ENCODE assay signal across 21 cellular contexts in the genomic region with DNA sequence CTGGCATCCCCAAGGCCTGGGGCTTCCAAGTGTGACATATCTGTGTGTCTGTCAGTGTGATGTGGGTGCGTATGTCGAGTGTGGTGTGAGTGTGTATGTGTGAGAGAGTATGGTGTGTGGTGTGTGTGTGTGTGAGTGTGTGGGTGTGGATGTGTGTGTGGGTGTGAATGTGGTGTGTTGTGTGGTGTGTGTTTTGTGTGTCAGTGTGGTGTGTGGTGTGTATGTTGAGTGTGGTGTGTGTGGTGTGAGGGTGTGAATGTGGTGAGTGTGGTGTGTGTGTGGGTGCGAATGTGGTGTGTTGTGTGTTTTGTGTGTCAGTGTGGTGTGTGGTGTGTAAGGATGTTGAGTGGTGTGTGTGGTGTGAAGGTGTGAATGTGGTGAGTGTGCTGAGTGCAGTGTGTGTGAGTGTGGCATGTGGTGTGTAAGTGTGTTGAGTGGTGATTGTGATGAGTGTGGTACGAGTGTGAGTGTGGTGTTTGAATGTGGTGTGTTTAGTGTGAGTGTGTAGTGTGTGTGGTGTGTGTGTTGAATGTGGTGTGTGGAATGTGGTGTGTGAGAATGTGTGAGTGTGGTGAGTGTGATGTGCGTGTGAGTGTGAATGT.
DNase-seq lines count a peak whose midpoint lies in the region; ATAC-seq, FAIRE-seq and TF ChIP-seq lines count a peak whose summit lies in the region.
"Had no signal": no experiment of that assay in that cellular context is flagged by ENCODE, and none has a peak within 500 bp of the region (broad histone marks: within the 10 kb centered on the region; RNA-seq: fewer than 3 reads in every experiment).

No MANE protein-coding gene starts in this region.

- no peaks in the 10 kb centered on the region for H3K79me1 ChIP-seq in IMR-90 (ENCODE audit: low read depth in 1 of 2, low read length in 2 of 2)

- H3K9ac ChIP-seq in IMR-90 (ENCODE audit: low read depth, low read length) (no peak overlapping the region), endothelial cell of umbilical vein (replicated peaks; ENCODE audit: extremely low read depth, insufficient read depth, low read length) (no peak overlapping the region)
- H3K9ac ChIP-seq: KMS-11 had no signal

- H2BK15ac ChIP-seq in IMR-90 (ENCODE audit: low read depth, low read length): no peak overlapping the region

- ATAC-seq in left ventricle myocardium superior (no peak), left cardiac atrium (no peak), IMR-90 (ENCODE audit: low read depth) (no peak)
- ATAC-seq: Panc1 had no signal

- no peak for TF ChIP-seq RAD21 in IMR-90 (IDR thresholded peaks at IDR 0.05; ENCODE audit: low read length)

- dilution Hi-C loops in IMR-90 (cut with HindIII; ENCODE audit: low sequenced_read_pairs, unreplicated experiment): no loop called here
- dilution Hi-C loops in endothelial cell of umbilical vein (cut with MboI; ENCODE audit: extremely low pct_ligation_motif_present, low sequenced_read_pairs): no loop called here

- BruUV-seq in IMR-90 (replicated peaks; lab: Mats Ljungman, UMichigan) (no TSS peak), endothelial cell of umbilical vein (replicated peaks; lab: Mats Ljungman, UMichigan) (no TSS peak)

- no peaks in the 10 kb centered on the region for H3K79me2 ChIP-seq in endothelial cell of umbilical vein (ENCODE audit: control insufficient read depth, insufficient read depth, low read length)

- CTCF ChIA-PET in IMR-90 (lab: Yijun Ruan, JAX): no interaction called here
- CTCF ChIA-PET in endothelial cell of umbilical vein (lab: Charles Lee): no interaction called here

- H3K4me1 ChIP-seq in IMR-90 (ENCODE audit: control insufficient read depth, insufficient read depth, low read length) (peaks cover 8% of the 10 kb centered on the region; the same call in 1 of the 2 replicates), endothelial cell of umbilical vein (ENCODE audit: control insufficient read depth, extremely low read depth, insufficient read depth, low read length) (no peaks in the 10 kb centered on the region), transverse colon (peaks cover 0 to 4% (median 0%) of the 10 kb centered on the region in 4 donors)

- WGBS in IMR-90 (ENCODE audit: extremely low coverage in 2 of 2, insufficient read length in 1 of 2), 2 experiments: 82 to 100% methylated on average over 2 to 5 of the region's 5 CpGs
- 90% methylated on average over 5 of the region's 5 CpGs for WGBS in transverse colon (ENCODE audit: low coverage in 1 of 2), 2 donors

- H2BK120ac ChIP-seq in IMR-90 (ENCODE audit: low read depth, low read length): no peak overlapping the region

- in situ Hi-C loops in IMR-90 (cut with MboI; ENCODE audit: low sequenced_read_pairs) (no loop called here), transverse colon (cut with MboI; ENCODE audit: low pct_ligation_motif_present in 1 of 4, low pct_unique_long_range_greater_than_20kb in 1 of 4, low sequenced_read_pairs in 3 of 4) (no loop called here)

- FAIRE-seq in endothelial cell of umbilical vein (lab: Jason Lieb, UNC): peak; percentile 66
- FAIRE-seq: GM19239, H54 had no signal

- no peak overlapping the region; the same call in 1 of the 2 replicates for H3K4ac ChIP-seq in IMR-90 (ENCODE audit: low read depth, low read length)

- H3K4me2 ChIP-seq in IMR-90 (ENCODE audit: low read depth, low read length) (no peak overlapping the region), endothelial cell of umbilical vein (ENCODE audit: insufficient read depth, low read length) (no peak overlapping the region)
- H3K4me2 ChIP-seq: KMS-11 had no signal

- POLR2A ChIA-PET in IMR-90 (lab: Charles Lee; ENCODE audit: unreplicated experiment): no interaction called here
- POLR2A ChIA-PET in endothelial cell of umbilical vein (lab: Charles Lee): no interaction called here

- no peak overlapping the region for H4K91ac ChIP-seq in IMR-90 (ENCODE audit: insufficient read depth, low read depth, low read length)

- no peak overlapping the region for H3K27ac ChIP-seq in IMR-90 (ENCODE audit: insufficient read depth, low read length)
- H3K27ac ChIP-seq in endothelial cell of umbilical vein (ENCODE audit: insufficient read depth, low read depth, low read length): no peak overlapping the region
- no peak overlapping the region for H3K27ac ChIP-seq in transverse colon
- H3K27ac ChIP-seq: 22Rv1, KMS-11 had no signal

- H4K5ac ChIP-seq in IMR-90 (ENCODE audit: low read depth, low read length): no peak overlapping the region

- H3K4me3 ChIP-seq in IMR-90 (ENCODE audit: insufficient read depth, low read depth, low read length) (no peak overlapping the region), endothelial cell of umbilical vein (replicated peaks in 1 of 3; ENCODE audit: insufficient read depth in 1 of 3, low read depth in 1 of 3, low read length in 3 of 3) (no peak overlapping the region), transverse colon (no peak overlapping the region)

- H3K9me1 ChIP-seq in IMR-90 (ENCODE audit: insufficient read depth, low read length): peaks cover 19% of the 10 kb centered on the region
- no peaks in the 10 kb centered on the region for H3K9me1 ChIP-seq in endothelial cell of umbilical vein (replicated peaks; ENCODE audit: control insufficient read depth, extremely low read depth, insufficient read depth, low read length)

- no peak overlapping the region for H4K8ac ChIP-seq in IMR-90 (ENCODE audit: low read depth in 2 of 2, low read length in 2 of 2)

- TF ChIP-seq POLR2A in IMR-90 (IDR thresholded peaks at IDR 0.05; ENCODE audit: low read depth, low read length) (no peak), endothelial cell of umbilical vein (IDR thresholded peaks at IDR 0.05; ENCODE audit: low read depth, low read length) (no peak), transverse colon (IDR thresholded peaks at IDR 0.05) (no peak)

- no peak overlapping the region for H3K18ac ChIP-seq in IMR-90 (ENCODE audit: low read depth, low read length)

- H3K36me3 ChIP-seq in IMR-90 (ENCODE audit: control insufficient read depth, insufficient read depth, low read length) (no peaks in the 10 kb centered on the region), endothelial cell of umbilical vein (ENCODE audit: control insufficient read depth in 2 of 2, extremely low read depth in 1 of 2, insufficient read depth in 2 of 2, low read length in 2 of 2) (no peaks in the 10 kb centered on the region), transverse colon (no peaks in the 10 kb centered on the region)

- H4K20me1 ChIP-seq in IMR-90 (ENCODE audit: insufficient read depth, low read length) (peaks cover 5% of the 10 kb centered on the region; the same call in 1 of the 2 replicates), endothelial cell of umbilical vein (replicated peaks; ENCODE audit: control insufficient read depth, extremely low read depth, insufficient read depth, low read length) (no peaks in the 10 kb centered on the region)

- TF ChIP-seq CTCF in IMR-90 (conservative IDR thresholded peaks at IDR 0.05; ENCODE audit: low read depth, low read length) (no peak), endothelial cell of umbilical vein (IDR thresholded peaks at IDR 0.05; ENCODE audit: extremely low read depth in 1 of 2, insufficient read depth in 1 of 2, low read depth in 1 of 2, low read length in 2 of 2) (no peak), transverse colon (IDR thresholded peaks at IDR 0.05) (no peak)

- H3K27me3 ChIP-seq in IMR-90 (ENCODE audit: control insufficient read depth, insufficient read depth, low read length) (peaks cover 3% of the 10 kb centered on the region; the same call in 1 of the 2 replicates), endothelial cell of umbilical vein (ENCODE audit: control insufficient read depth in 2 of 2, insufficient read depth in 2 of 2, low read length in 2 of 2) (no peaks in the 10 kb centered on the region), transverse colon (no peaks in the 10 kb centered on the region)

- TF ChIP-seq EP300 in transverse colon (IDR thresholded peaks at IDR 0.05; ENCODE audit: low read depth): no peak

- no peak overlapping the region for H3K23ac ChIP-seq in IMR-90 (ENCODE audit: low read depth, low read length)

- H2AK9ac ChIP-seq in IMR-90 (replicated peaks; ENCODE audit: low read depth, low read length, poor library complexity): peak overlapping the region; percentile 43

- H3K9me3 ChIP-seq in IMR-90 (ENCODE audit: control insufficient read depth, insufficient read depth, low read length): peaks cover 6% of the 10 kb centered on the region; the same call in 1 of the 2 replicates
- H3K9me3 ChIP-seq in endothelial cell of umbilical vein (replicated peaks; ENCODE audit: control insufficient read depth, insufficient read depth, low read length): no peaks in the 10 kb centered on the region
- H3K9me3 ChIP-seq in transverse colon: no peaks in the 10 kb centered on the region

- peak overlapping the region; percentile 29; the same call in 1 of the 2 replicates for H3K14ac ChIP-seq in IMR-90 (replicated peaks; ENCODE audit: low read depth, low read length)

- intact Hi-C loops in left ventricle myocardium superior (cut with micrococcal nuclease) (no loop called here), left cardiac atrium (cut with DNase I) (no loop called here), IMR-90 (cut with micrococcal nuclease) (no loop called here), endothelial cell of umbilical vein (cut with micrococcal nuclease) (no loop called here), transverse colon (cut with DNase I; ENCODE audit: low total_unique reads) (loop anchor here (5.0 kb wide), 1 partner anchor 582 kb away; no protein-coding TSS in a partner anchor)

- peak; percentile 1 for DNase-seq in left ventricle myocardium superior
- no peak for DNase-seq in left cardiac atrium
- DNase-seq in IMR-90: no peak
- DNase-seq in endothelial cell of umbilical vein (ENCODE audit: low read depth, low spot score): no peak
- DNase-seq in effector CD8-positive, alpha-beta T cell (lab: John Stamatoyannopoulos, UW): no peak
- no peak for DNase-seq in RPMI8226
- no peak for DNase-seq in NOMO-1 treated with DMSO at 0.1 percent for 48 hours (lab: John Stamatoyannopoulos, UW; ENCODE audit: unreplicated experiment)
- no peak for DNase-seq in transverse colon
- DNase-seq: Calu3; CD8-positive, alpha-beta memory T cell; NCI-H1048; NCI-H1417; NCI-H1694; NCI-H2029 treated with DMSO at 0.1 percent for 48 hours; NCI-H526 treated with DMSO at 0.1 percent for 48 hours; SHP77 treated with DMSO at 0.1 percent for 48 hours had no signal

- no peak overlapping the region for H2BK20ac ChIP-seq in IMR-90 (ENCODE audit: low read depth, low read length)

- H2AFZ ChIP-seq in IMR-90 (replicated peaks; ENCODE audit: low read length, poor library complexity) (peak overlapping the region; percentile 40), endothelial cell of umbilical vein (ENCODE audit: low read depth, low read length) (no peak overlapping the region)

- H3K56ac ChIP-seq in IMR-90 (ENCODE audit: extremely low read depth, insufficient read depth, low read length): no peak overlapping the region

- peak overlapping the region; percentile 80 for H2AK5ac ChIP-seq in IMR-90 (ENCODE audit: low read depth, low read length)

- H2BK5ac ChIP-seq in IMR-90 (ENCODE audit: low read depth, low read length, poor library complexity, severe bottlenecking): peak overlapping the region; percentile 86

TF ChIP-seq in endothelial cell of umbilical vein, 7 proteins besides CTCF, POLR2A, EP300 and RAD21 (continues in another document):
- TF ChIP-seq MYC (IDR thresholded peaks at IDR 0.05; ENCODE audit: low read depth, low read length) (no peak), JUN (IDR thresholded peaks at IDR 0.05; ENCODE audit: borderline replicate concordance, insufficient read depth, insufficient read length, low read depth) (no peak)
